ENCODE assay signal across 15 cellular contexts in genomic region chr10:108849688-108850087, GRCh38.
DNase-seq lines count a peak whose midpoint lies in the region; ATAC-seq, FAIRE-seq and TF ChIP-seq lines count a peak whose summit lies in the region.
"Had no signal": no experiment of that assay in that cellular context is flagged by ENCODE, and none has a peak within 500 bp of the region (broad histone marks: within the 10 kb centered on the region; RNA-seq: fewer than 3 reads in every experiment).

No MANE protein-coding gene starts in this region.

- H3K27me3 Mint-ChIP-seq in Caco-2 (ENCODE audit: insufficient read depth, unreplicated experiment) = no peaks in the 10 kb centered on the region
- no peaks in the 10 kb centered on the region; the same call in 1 of the 2 replicates for H3K27me3 Mint-ChIP-seq in H9 (ENCODE audit: low read depth)

- H2BK5ac ChIP-seq in H9 (ENCODE audit: insufficient read length, low read length) = no peak overlapping the region

- no peak overlapping the region for H2BK20ac ChIP-seq in H9 (ENCODE audit: low read depth, low read length, poor library complexity, severe bottlenecking)

- no peak overlapping the region for H3T11ph ChIP-seq in H9 (ENCODE audit: low read length)

- H3K9me3 ChIP-seq in GM12878 (replicated peaks; ENCODE audit: control insufficient read depth, insufficient read depth, low read length) (no peaks in the 10 kb centered on the region), Caco-2 (no peaks in the 10 kb centered on the region), H9 (ENCODE audit: control insufficient read depth, low read depth, low read length) (no peaks in the 10 kb centered on the region)
- H3K9me3 ChIP-seq: ascending aorta, thyroid gland had no signal

- no peak overlapping the region for H4K91ac ChIP-seq in H9 (ENCODE audit: insufficient read length, low read depth, low read length)

- H3K4me2 ChIP-seq in GM12878 (ENCODE audit: control insufficient read depth, insufficient read depth) (0 out of 2 replicates have a peak overlapping the region, but pooled peaks have one; percentile 4), H9 (ENCODE audit: insufficient read depth, insufficient read length, low read length) (no peak overlapping the region)

- H3K79me1 ChIP-seq in H9 (ENCODE audit: insufficient read depth, low read depth, low read length, poor library complexity, severe bottlenecking) = no peaks in the 10 kb centered on the region

- SMC1A ChIA-PET in GM12878 (lab: Charles Lee; ENCODE audit: uncharacterized antibody, unreplicated experiment) = interaction anchor here (0.6 to 1.4 kb wide), 2 partner anchors 27 to 48 kb away, joined by 3 read pairs; no protein-coding TSS in a partner anchor

- TF ChIP-seq POLR2A in GM12878 (IDR thresholded peaks at IDR 0.05; ENCODE audit: low read depth, low read length) = no peak

- 24% methylated on average over 2 of the region's 2 CpGs for WGBS in GM12878 (ENCODE audit: insufficient coverage, insufficient replicate concordance, low lambda C conversion rate, missing lambda C conversion rate)
- no CpG with 5 or more reads among the region's 2 CpGs for WGBS in H9 (ENCODE audit: extremely low coverage, insufficient read length, low lambda C conversion rate)

- H3K27ac ChIP-seq in GM12878 (ENCODE audit: control insufficient read depth, insufficient read depth) (no peak overlapping the region), H9 (ENCODE audit: insufficient read length, low read depth, low read length) (no peak overlapping the region)
- H3K27ac ChIP-seq: ascending aorta, GM23248, thyroid gland, WERI-Rb-1 had no signal

- DNase-seq in GM12878 (ENCODE audit: low read depth, low spot score) (no peak), Caco-2 (no peak), NCI-H446 treated with DMSO at 0.1 percent for 48 hours (lab: John Stamatoyannopoulos, UW) (no peak), H9 (no peak)
- DNase-seq: activated effector memory CD4-positive, alpha-beta T cell treated with anti-CD3 and anti-CD28 coated beads, Interleukin-2, amount 50 U/mL, for 16 hours; GM23248; NCI-H2081; stimulated activated CD4-positive, alpha-beta T cell treated with anti-CD3 and anti-CD28 coated beads, Interleukin-4, amount 100 ng/mL, for 1 hour; thyroid gland; WERI-Rb-1 had no signal

- no peak overlapping the region for H3K18ac ChIP-seq in H9 (ENCODE audit: insufficient read length, low read depth, low read length)

- in situ Hi-C loops in GM12878 (cut with MboI) = no loop called here

- H3K9me3 Mint-ChIP-seq in Caco-2 (ENCODE audit: unreplicated experiment) (no peaks in the 10 kb centered on the region), H9 (0 out of 5 replicates have a peak, but pooled peaks cover 0 to 1% of the 10 kb centered on the region in 2 experiments)

- H3K4ac ChIP-seq in H9 (ENCODE audit: low read depth, low read length) = no peak overlapping the region

- RAD21 ChIA-PET in GM12878 (lab: Charles Lee; ENCODE audit: unreplicated experiment) = no interaction called here

- H3K27ac Mint-ChIP-seq in Caco-2 (ENCODE audit: unreplicated experiment) (no peak overlapping the region), H9 (no peak overlapping the region)
- H3K27ac Mint-ChIP-seq: CD14-positive monocyte had no signal

- no peaks in the 10 kb centered on the region for H3K36me3 ChIP-seq in GM12878 (ENCODE audit: control insufficient read depth in 2 of 2, insufficient read depth in 2 of 2, low read length in 1 of 2)
- no peaks in the 10 kb centered on the region for H3K36me3 ChIP-seq in Caco-2 (ENCODE audit: control insufficient read depth, insufficient read depth, low read length)
- H3K36me3 ChIP-seq: ascending aorta, thyroid gland, WERI-Rb-1 had no signal

- no peaks in the 10 kb centered on the region for H4K20me1 ChIP-seq in GM12878 (ENCODE audit: control insufficient read depth, insufficient read depth)
- H4K20me1 ChIP-seq in H9 (ENCODE audit: control insufficient read depth, insufficient read depth, insufficient read length) = no peaks in the 10 kb centered on the region

- H3K23ac ChIP-seq in H9 (ENCODE audit: insufficient read length, low read depth, low read length) = no peak overlapping the region

- no peak overlapping the region for H3K14ac ChIP-seq in H9 (ENCODE audit: insufficient read depth, low read length)

- no peak overlapping the region for H4K8ac ChIP-seq in H9 (replicated peaks; ENCODE audit: insufficient read length, low read depth, low read length)

- TF ChIP-seq EP300 in GM12878 (IDR thresholded peaks at IDR 0.05; ENCODE audit: borderline replicate concordance in 1 of 2, control insufficient read depth in 1 of 2, low read depth in 2 of 2, low read length in 2 of 2) = no peak

- H3K36me3 Mint-ChIP-seq in Caco-2 (ENCODE audit: insufficient read depth, unreplicated experiment) = no peaks in the 10 kb centered on the region
- H3K36me3 Mint-ChIP-seq in H9 (ENCODE audit: insufficient read depth in 1 of 3, low read depth in 3 of 3) = no peaks in the 10 kb centered on the region; a peak in 1 of 7 replicates
- H3K36me3 Mint-ChIP-seq: CD14-positive monocyte had no signal

- H3K23me2 ChIP-seq in H9 (ENCODE audit: insufficient read length, low read depth, low read length, poor library complexity, severe bottlenecking) = no peaks in the 10 kb centered on the region

- H2BK15ac ChIP-seq in H9 (ENCODE audit: low read depth, low read length) = no peak overlapping the region

- H3K4me3 ChIP-seq in GM12878 = peak overlapping the region; percentile 14; the same call in 1 of the 2 replicates
- H3K4me3 ChIP-seq in Caco-2 (ENCODE audit: low read depth, low read length) = no peak overlapping the region
- H3K4me3 ChIP-seq: ascending aorta, GM23248, thyroid gland had no signal

- no peak overlapping the region for H3K56ac ChIP-seq in H9 (ENCODE audit: insufficient read length, low read depth, low read length)

- CTCF ChIA-PET in GM12878 (lab: Yijun Ruan, JAX) = no interaction called here
- CTCF ChIA-PET in Caco-2 (lab: Charles Lee) = no interaction called here

- no peak overlapping the region for H3K4me3 Mint-ChIP-seq in Caco-2 (ENCODE audit: unreplicated experiment)
- H3K4me3 Mint-ChIP-seq in H9 = no peak overlapping the region
- H3K4me3 Mint-ChIP-seq: CD14-positive monocyte had no signal

- no peak overlapping the region for H4K5ac ChIP-seq in H9 (ENCODE audit: insufficient read length, low read depth, low read length)

- POLR2A ChIA-PET in GM12878 (lab: Charles Lee) (no interaction called here), Caco-2 (lab: Charles Lee) (no interaction called here)

- H3K4me1 ChIP-seq in GM12878 (ENCODE audit: control insufficient read depth, insufficient read depth, low read length) (peaks cover 16% of the 10 kb centered on the region), Caco-2 (no peaks in the 10 kb centered on the region), H9 (ENCODE audit: insufficient read depth, low read length) (no peaks in the 10 kb centered on the region)
- H3K4me1 ChIP-seq: ascending aorta, thyroid gland had no signal

- H3K79me2 ChIP-seq in GM12878 (ENCODE audit: control insufficient read depth, insufficient read depth, low read length) = no peaks in the 10 kb centered on the region
- no peaks in the 10 kb centered on the region for H3K79me2 ChIP-seq in H9 (ENCODE audit: insufficient read depth, low read length)

- no peak overlapping the region for H2BK12ac ChIP-seq in H9 (ENCODE audit: insufficient read length, low read depth, low read length)

- ATAC-seq in GM19395 (IDR thresholded peaks at IDR 0.05; ENCODE audit: unreplicated experiment) = peak; percentile 44
- ATAC-seq in HG02852 (IDR thresholded peaks at IDR 0.05; ENCODE audit: unreplicated experiment) = peak; percentile 34
- peak; percentile 32 for ATAC-seq in HG03432 (IDR thresholded peaks at IDR 0.05; ENCODE audit: unreplicated experiment)
- ATAC-seq in GM12878 = peak; percentile 52

- no peak overlapping the region for H2AFZ ChIP-seq in GM12878 (ENCODE audit: control insufficient read depth, low read depth, low read length)
- H2AFZ ChIP-seq in H9 (ENCODE audit: low read length) = no peak overlapping the region
- H2AFZ ChIP-seq: GM23248 had no signal

- H3K9ac ChIP-seq in GM12878 (ENCODE audit: control insufficient read depth, insufficient read depth, low read length) (no peak overlapping the region), H9 (ENCODE audit: extremely low read depth, insufficient read length, low read length) (no peak overlapping the region)
- H3K9ac ChIP-seq: GM23248 had no signal

- FAIRE-seq in GM12878 (lab: Jason Lieb, UNC) = no peak

- no peak for TF ChIP-seq RAD21 in GM12878 (IDR thresholded peaks at IDR 0.05; ENCODE audit: insufficient read depth, low read depth, low read length)

- H3K4me1 Mint-ChIP-seq in Caco-2 (ENCODE audit: low read depth, unreplicated experiment) = no peaks in the 10 kb centered on the region
- peaks cover 0 to 3% of the 10 kb centered on the region in 2 experiments; a peak in 1 of 4 replicates for H3K4me1 Mint-ChIP-seq in H9
- H3K4me1 Mint-ChIP-seq: CD14-positive monocyte had no signal

- intact Hi-C loops in GM12878 (cut with micrococcal nuclease; ENCODE audit: unreplicated experiment) (loop anchor here (2.0 to 5.0 kb wide), 3 partner anchors 45 to 307 kb away; no protein-coding TSS in a partner anchor), Caco-2 (cut with micrococcal nuclease; ENCODE audit: unreplicated experiment) (no loop called here)

- no peak overlapping the region for H2AK5ac ChIP-seq in H9 (ENCODE audit: insufficient read length, low read length)

- H3K27me3 ChIP-seq in GM12878 (replicated peaks in 1 of 2; ENCODE audit: control insufficient read depth in 2 of 2, insufficient read depth in 2 of 2, low read length in 1 of 2) = no peaks in the 10 kb centered on the region
- no peaks in the 10 kb centered on the region for H3K27me3 ChIP-seq in Caco-2 (replicated peaks; ENCODE audit: control insufficient read depth, insufficient read depth, low read length)
- no peaks in the 10 kb centered on the region for H3K27me3 ChIP-seq in H9 (ENCODE audit: insufficient read depth, low read length)
- H3K27me3 ChIP-seq: ascending aorta, thyroid gland had no signal

- no peak for TF ChIP-seq CTCF in GM12878 (IDR thresholded peaks at IDR 0.05 in 2 of 3, conservative IDR thresholded peaks at IDR 0.05 in 1 of 3; ENCODE audit: control insufficient read depth in 2 of 3, extremely low read depth in 1 of 3, insufficient read depth in 1 of 3, low read depth in 3 of 3, low read length in 3 of 3)
- no peak for TF ChIP-seq CTCF in Caco-2 (IDR thresholded peaks at IDR 0.05; ENCODE audit: insufficient read depth in 1 of 2, low read depth in 1 of 2, low read length in 1 of 2, severe bottlenecking in 1 of 2, unreplicated experiment in 1 of 2)
- TF ChIP-seq CTCF in H9 (conservative IDR thresholded peaks at IDR 0.05) = no peak

- H2BK120ac ChIP-seq in H9 (ENCODE audit: low read depth, low read length, poor library complexity, severe bottlenecking) = no peak overlapping the region

- BruUV-seq in GM12878 (replicated peaks; lab: Mats Ljungman, UMichigan) (no TSS peak), Caco-2 (replicated peaks; lab: Mats Ljungman, UMichigan) (no TSS peak)

TF ChIP-seq in GM12878, 131 proteins besides CTCF, POLR2A, EP300 and RAD21:
- TF ChIP-seq YY1 (IDR thresholded peaks at IDR 0.05; ENCODE audit: low read depth, low read length) (no peak), SPI1 (IDR thresholded peaks at IDR 0.05; ENCODE audit: borderline replicate concordance, insufficient read depth, low read depth, low read length) (no peak)
